In the genomic region with DNA sequence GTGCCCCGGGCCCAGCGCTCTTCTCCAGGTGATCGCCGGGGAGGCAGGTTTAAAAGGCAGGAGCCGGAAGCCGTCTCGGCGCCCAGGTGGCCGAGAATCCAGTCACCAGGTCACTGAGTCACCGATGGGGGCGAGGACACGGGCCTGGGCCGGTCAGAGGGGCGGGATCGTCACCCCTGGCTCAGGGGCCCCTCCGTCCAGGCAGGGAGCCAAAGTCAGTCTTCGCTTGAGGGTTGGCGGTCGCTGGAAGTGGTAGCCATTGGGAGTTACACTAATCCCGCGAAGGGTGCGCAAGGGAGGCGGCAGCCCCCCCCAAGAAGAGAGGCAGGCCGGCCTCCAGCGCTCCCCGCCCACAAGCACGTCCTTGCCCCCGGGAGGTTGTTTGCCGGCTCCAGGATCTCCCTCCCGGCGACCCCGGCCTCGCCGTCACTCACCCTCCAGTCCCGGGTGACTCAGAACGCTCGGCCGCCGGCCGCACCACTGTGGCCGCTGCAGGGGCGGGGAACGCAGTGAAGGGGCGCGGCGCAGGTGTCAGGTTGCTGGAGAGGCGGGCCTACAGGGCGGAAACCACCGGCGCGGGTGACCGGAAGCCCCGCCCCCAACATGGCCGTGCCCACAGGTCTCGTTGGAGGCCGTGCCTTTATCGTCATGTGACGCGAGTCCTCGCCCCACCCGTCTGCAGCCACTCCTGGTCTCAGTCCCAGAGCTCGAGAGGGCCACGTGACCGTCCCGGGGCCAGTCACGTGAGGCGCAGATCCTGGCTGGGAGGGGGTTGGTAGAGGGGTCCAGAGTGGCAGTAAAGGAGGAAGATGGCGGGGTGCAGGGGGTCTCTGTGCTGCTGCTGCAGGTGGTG, we compare ENCODE assay signal across 8 cellular contexts. TPM values are rescaled to one million over a fixed set of nuclear protein-coding genes. Genes with fewer than 3 reads are reported as not detected.
DNase-seq lines count a peak whose midpoint lies in the region; ATAC-seq and TF ChIP-seq lines count a peak whose summit lies in the region.

A gene with protein sequence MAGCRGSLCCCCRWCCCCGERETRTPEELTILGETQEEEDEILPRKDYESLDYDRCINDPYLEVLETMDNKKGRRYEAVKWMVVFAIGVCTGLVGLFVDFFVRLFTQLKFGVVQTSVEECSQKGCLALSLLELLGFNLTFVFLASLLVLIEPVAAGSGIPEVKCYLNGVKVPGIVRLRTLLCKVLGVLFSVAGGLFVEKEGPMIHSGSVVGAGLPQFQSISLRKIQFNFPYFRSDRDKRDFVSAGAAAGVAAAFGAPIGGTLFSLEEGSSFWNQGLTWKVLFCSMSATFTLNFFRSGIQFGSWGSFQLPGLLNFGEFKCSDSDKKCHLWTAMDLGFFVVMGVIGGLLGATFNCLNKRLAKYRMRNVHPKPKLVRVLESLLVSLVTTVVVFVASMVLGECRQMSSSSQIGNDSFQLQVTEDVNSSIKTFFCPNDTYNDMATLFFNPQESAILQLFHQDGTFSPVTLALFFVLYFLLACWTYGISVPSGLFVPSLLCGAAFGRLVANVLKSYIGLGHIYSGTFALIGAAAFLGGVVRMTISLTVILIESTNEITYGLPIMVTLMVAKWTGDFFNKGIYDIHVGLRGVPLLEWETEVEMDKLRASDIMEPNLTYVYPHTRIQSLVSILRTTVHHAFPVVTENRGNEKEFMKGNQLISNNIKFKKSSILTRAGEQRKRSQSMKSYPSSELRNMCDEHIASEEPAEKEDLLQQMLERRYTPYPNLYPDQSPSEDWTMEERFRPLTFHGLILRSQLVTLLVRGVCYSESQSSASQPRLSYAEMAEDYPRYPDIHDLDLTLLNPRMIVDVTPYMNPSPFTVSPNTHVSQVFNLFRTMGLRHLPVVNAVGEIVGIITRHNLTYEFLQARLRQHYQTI (plus strand): TSS at position 738 of the 853 bp plus-strand sequence. CDS start 72 bp downstream, at position 810.
Gene MTHFR, minus strand, starts transcription at position 511 of the 853 bp plus-strand sequence. CDS start 2,848 bp downstream, outside the sequence.

- DNase-seq in GM12864 (ENCODE audit: low read depth) (peak; percentile 95), NCI-H1417 (lab: John Stamatoyannopoulos, UW) (peak; percentile 98 to 99 (median 98)), SW 1271 (lab: John Stamatoyannopoulos, UW) (peak; percentile 94 to 95), cardiac muscle cell (ENCODE audit: low read depth in 1 of 2, low spot score in 1 of 2) (peak; percentile 100), trophoblast cell (peak; percentile 99 to 100), transverse colon (peak; percentile 100)
- peak; percentile 99 for DNase-seq in activated naive CD8-positive, alpha-beta T cell treated with anti-CD3 and anti-CD28 coated beads, Interleukin-2, amount 50 U/mL, for 24 hours

- peak within 1 kb of the TSS; percentile 95 for H3K4me2 ChIP-seq in trophoblast cell (ENCODE audit: low read length)

- TF ChIP-seq EP300 in transverse colon (IDR thresholded peaks at IDR 0.05; ENCODE audit: low read depth): peak; percentile 46

- peak within 1 kb of the TSS; percentile 98 for H3K18ac ChIP-seq in trophoblast cell (ENCODE audit: low read length)

- peak within 1 kb of the TSS; percentile 96 for H3K14ac ChIP-seq in trophoblast cell (ENCODE audit: low read length)

- peak within 1 kb of the TSS; percentile 80 for H3K9ac ChIP-seq in trophoblast cell (ENCODE audit: low read length)

- peak; percentile 82 for ATAC-seq in HG02759 (IDR thresholded peaks at IDR 0.05; ENCODE audit: unreplicated experiment)
- ATAC-seq in activated naive CD8-positive, alpha-beta T cell treated with anti-CD3 and anti-CD28 coated beads, Interleukin-2, amount 50 U/mL, for 24 hours: peak; percentile 91

- H3K27me3 ChIP-seq in cardiac muscle cell (no peaks in the 10 kb centered on the region), trophoblast cell (ENCODE audit: insufficient read depth, low read length) (no peaks in the 10 kb centered on the region), transverse colon (no peaks in the 10 kb centered on the region)

- no peaks in the 10 kb centered on the region for H3K27me3 Mint-ChIP-seq in activated naive CD8-positive, alpha-beta T cell treated with anti-CD3 and anti-CD28 coated beads, Interleukin-2, amount 50 U/mL, for 24 hours

- H3K4me3 Mint-ChIP-seq in activated naive CD8-positive, alpha-beta T cell treated with anti-CD3 and anti-CD28 coated beads, Interleukin-2, amount 50 U/mL, for 24 hours: peak within 1 kb of the TSS; percentile 94

- H2BK12ac ChIP-seq in trophoblast cell (ENCODE audit: low read length): peak within 1 kb of the TSS; percentile 89

- peaks cover 29% of the 10 kb centered on the region for H3K79me1 ChIP-seq in trophoblast cell (ENCODE audit: low read length)

- intact Hi-C loops in transverse colon (cut with DNase I; ENCODE audit: low total_unique reads): loop anchor here (10.0 kb wide), 1 partner anchor 71 kb away; the partner anchor contains the start of gene AGTRAP

- no peak for TF ChIP-seq CTCF in GM12864 (IDR thresholded peaks at IDR 0.05; ENCODE audit: low read depth, low read length, missing control alignments)
- TF ChIP-seq CTCF in cardiac muscle cell (IDR thresholded peaks at IDR 0.05; ENCODE audit: low read depth, low read length): no peak
- no peak for TF ChIP-seq CTCF in transverse colon (IDR thresholded peaks at IDR 0.05)

- peaks cover 2% of the 10 kb centered on the region for H3K36me3 Mint-ChIP-seq in activated naive CD8-positive, alpha-beta T cell treated with anti-CD3 and anti-CD28 coated beads, Interleukin-2, amount 50 U/mL, for 24 hours (ENCODE audit: low read depth)

- H2AK5ac ChIP-seq in trophoblast cell (ENCODE audit: low read length): peak within 1 kb of the TSS; percentile 98

- H3K4ac ChIP-seq in trophoblast cell (ENCODE audit: low read depth, low read length): peak within 1 kb of the TSS; percentile 93

- H3K79me2 ChIP-seq in trophoblast cell (ENCODE audit: control insufficient read depth, insufficient read depth, low read length, poor library complexity): peaks cover 14% of the 10 kb centered on the region

- H4K8ac ChIP-seq in trophoblast cell (ENCODE audit: low read depth, low read length): peak within 1 kb of the TSS; percentile 98

- H3K4me1 Mint-ChIP-seq in activated naive CD8-positive, alpha-beta T cell treated with anti-CD3 and anti-CD28 coated beads, Interleukin-2, amount 50 U/mL, for 24 hours: peaks cover 61% of the 10 kb centered on the region

- H3K23ac ChIP-seq in trophoblast cell (ENCODE audit: low read length): no peak within 1 kb of the TSS

- H3K4me3 ChIP-seq in GM12864 (ENCODE audit: low read depth, low read length) (peak within 1 kb of the TSS; percentile 95), cardiac muscle cell (peak within 1 kb of the TSS; percentile 49), trophoblast cell (ENCODE audit: low read depth, low read length) (peak within 1 kb of the TSS; percentile 94), transverse colon (peak within 1 kb of the TSS; percentile 67 to 80 (median 75))

- peak within 1 kb of the TSS; percentile 96 for H2BK120ac ChIP-seq in trophoblast cell (ENCODE audit: insufficient read depth, low read length, poor library complexity)

- H3K27ac Mint-ChIP-seq in activated naive CD8-positive, alpha-beta T cell treated with anti-CD3 and anti-CD28 coated beads, Interleukin-2, amount 50 U/mL, for 24 hours: peak within 1 kb of the TSS; percentile 96

- TF ChIP-seq POLR2A in transverse colon (IDR thresholded peaks at IDR 0.05): peak; percentile 98

- peak within 1 kb of the TSS; percentile 95 for H2AFZ ChIP-seq in trophoblast cell (ENCODE audit: insufficient read depth, low read length, poor library complexity)

- H3K27ac ChIP-seq in cardiac muscle cell (peak within 1 kb of the TSS; percentile 95), trophoblast cell (ENCODE audit: low read depth, low read length) (peak within 1 kb of the TSS; percentile 98), transverse colon (peak within 1 kb of the TSS; percentile 94 to 98 (median 96))

- peaks cover 27% of the 10 kb centered on the region for H3K4me1 ChIP-seq in cardiac muscle cell (ENCODE audit: low read depth)
- peaks cover 24 to 29% of the 10 kb centered on the region in 2 experiments for H3K4me1 ChIP-seq in trophoblast cell (ENCODE audit: control insufficient read depth in 1 of 2, insufficient read depth in 2 of 2, low read length in 2 of 2)
- peaks cover 23 to 58% (median 39%) of the 10 kb centered on the region in 4 donors for H3K4me1 ChIP-seq in transverse colon

- peak within 1 kb of the TSS; percentile 98 for H2BK5ac ChIP-seq in trophoblast cell (ENCODE audit: low read depth, low read length, poor library complexity)

- H4K91ac ChIP-seq in trophoblast cell (ENCODE audit: low read depth, low read length): peak within 1 kb of the TSS; percentile 98

- H3K9me3 ChIP-seq in cardiac muscle cell (ENCODE audit: low read depth) (no peaks in the 10 kb centered on the region), trophoblast cell (ENCODE audit: insufficient read depth, low read depth, low read length) (peaks cover 2% of the 10 kb centered on the region), transverse colon (no peaks in the 10 kb centered on the region)

- in situ Hi-C loops in transverse colon (cut with MboI; ENCODE audit: low pct_ligation_motif_present in 1 of 4, low pct_unique_long_range_greater_than_20kb in 1 of 4, low sequenced_read_pairs in 3 of 4): no loop called here

- H3K36me3 ChIP-seq in cardiac muscle cell (peaks cover 17% of the 10 kb centered on the region), trophoblast cell (ENCODE audit: control insufficient read depth in 1 of 2, insufficient read depth in 2 of 2, low read length in 2 of 2) (peaks cover 15 to 21% of the 10 kb centered on the region in 2 experiments), transverse colon (peaks cover 0 to 9% (median 0%) of the 10 kb centered on the region in 4 donors)

- no CpG with 5 or more reads among the region's 68 CpGs for WGBS in trophoblast cell (ENCODE audit: extremely low coverage, insufficient coverage, insufficient read length)
- WGBS in transverse colon (ENCODE audit: low coverage in 1 of 2), 2 donors: 0% methylated on average over 16 of the region's 68 CpGs; no CpG with 5 or more reads in 1 of the 2 donors

- no peaks in the 10 kb centered on the region for H3K9me3 Mint-ChIP-seq in activated naive CD8-positive, alpha-beta T cell treated with anti-CD3 and anti-CD28 coated beads, Interleukin-2, amount 50 U/mL, for 24 hours

- peak within 1 kb of the TSS; percentile 96 for H4K12ac ChIP-seq in trophoblast cell (ENCODE audit: low read depth, low read length)

RNA-seq across cellular contexts. Expression of the first gene that starts in this region (rescaled TPM):
- total RNA-seq in cardiac muscle cell (22.5 and 27.8 TPM in 2 replicates), transverse colon (100 to 1,000 TPM in 1 of 4 donors, 10 to 100 TPM in 3; 14.0 to 184 (median 30.7) TPM)
- polyA plus RNA-seq in cardiac muscle cell: 15.8 and 31.8 TPM in 2 replicates
- polyA plus RNA-seq in trophoblast cell (2013): 19.8 and 20.5 TPM in 2 replicates

RNA-seq across cellular contexts. Expression of gene MTHFR, which starts in this region (rescaled TPM):
- total RNA-seq in cardiac muscle cell: 54.7 and 64.0 TPM in 2 replicates
- 29.0 and 37.5 TPM in 2 replicates for polyA plus RNA-seq in cardiac muscle cell
- polyA plus RNA-seq in trophoblast cell (2013): 5.4 and 5.5 TPM in 2 replicates
- total RNA-seq in transverse colon: 100 to 1,000 TPM in 1 of 4 donors, 10 to 100 TPM in 3; 42.8 to 141 (median 48.3) TPM

Comparison
In these comparisons a context has a peak if more than half of its experiments do, and no peak if none do; other contexts are left out.
1. Peak in every context shown above with its lines: DNase-seq, ATAC-seq, H3K4me3 ChIP-seq and H3K27ac ChIP-seq.